1 cellular context compared by ENCODE assay signal in genomic region chr6:98905759-98906158, GRCh38.
A peak's percentile ranks its signal among the peaks of the same experiment; 100 is the strongest.
TF ChIP-seq lines count a peak whose summit lies in the region.

No MANE protein-coding gene starts in this region.

TF ChIP-seq in HepG2, 621 proteins besides CTCF, POLR2A, EP300 and RAD21:
- TF ChIP-seq HINFP (CRISPR knock-in tag; IDR thresholded peaks at IDR 0.05; ENCODE audit: low read depth), result no peak
- TF ChIP-seq ZKSCAN5 (CRISPR knock-in tag; IDR thresholded peaks at IDR 0.05), result no peak
- TF ChIP-seq ZNF318 (CRISPR knock-in tag; IDR thresholded peaks at IDR 0.05), result no peak
- TF ChIP-seq KDM4B (CRISPR knock-in tag; IDR thresholded peaks at IDR 0.05), result no peak
- TF ChIP-seq IRF9 (CRISPR knock-in tag; IDR thresholded peaks at IDR 0.05; ENCODE audit: borderline replicate concordance), result no peak
- peak; percentile 66 to 81 for TF ChIP-seq MAFK (conservative IDR thresholded peaks at IDR 0.05 in 1 of 2, IDR thresholded peaks at IDR 0.05 in 1 of 2; ENCODE audit: low read length in 2 of 2)
- peak; percentile 67 for TF ChIP-seq MAFF (IDR thresholded peaks at IDR 0.05; ENCODE audit: low read depth, low read length)
- no peak for TF ChIP-seq ZBTB1 (CRISPR knock-in tag; IDR thresholded peaks at IDR 0.05; ENCODE audit: borderline replicate concordance)
